ENCODE assay signal across 20 cellular contexts in the genomic region with DNA sequence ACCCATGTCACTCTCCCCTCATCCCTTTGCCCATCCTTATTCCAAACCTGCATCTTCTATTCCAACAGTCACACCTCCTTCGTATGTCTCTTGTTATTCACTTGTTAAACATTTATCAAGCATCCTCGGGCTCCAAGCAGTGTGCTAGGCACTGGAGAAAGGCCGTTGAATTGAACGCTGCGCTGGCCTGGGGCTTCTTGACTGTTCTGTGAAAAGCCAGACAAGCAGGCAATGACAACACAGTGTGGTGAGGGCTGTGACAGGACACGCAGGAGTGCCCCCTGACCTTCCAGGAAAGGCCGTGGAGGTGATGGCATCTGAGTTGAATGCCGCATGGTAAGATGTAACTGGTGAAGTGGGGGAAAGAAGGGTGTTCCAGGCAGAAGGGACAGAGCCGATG. TPM values are rescaled to one million over a fixed set of nuclear protein-coding genes. Genes with fewer than 3 reads are reported as not detected.
DNase-seq lines count a peak whose midpoint lies in the region; ATAC-seq, FAIRE-seq and TF ChIP-seq lines count a peak whose summit lies in the region.
"Had no signal": no experiment of that assay in that cellular context is flagged by ENCODE, and none has a peak within 500 bp of the region (broad histone marks: within the 10 kb centered on the region; RNA-seq: fewer than 3 reads in every experiment).

No MANE protein-coding gene starts in this region.

- H3K9me3 Mint-ChIP-seq in T-helper 2 cell treated with Interferon-gamma antibody and Interleukin-4, amounts not matched to agents 5 μg/mL and 100 μg/mL, for 36 hours, result no peaks in the 10 kb centered on the region
- H3K9me3 Mint-ChIP-seq in WTC11 (no peaks in the 10 kb centered on the region), nephron progenitor cell (no peaks in the 10 kb centered on the region)
- H3K9me3 Mint-ChIP-seq: CD14-positive monocyte had no signal

- ATAC-seq in WTC11, result no peak

- H3K27me3 Mint-ChIP-seq in T-helper 2 cell treated with Interferon-gamma antibody and Interleukin-4, amounts not matched to agents 5 μg/mL and 100 μg/mL, for 36 hours (ENCODE audit: low read depth), result no peaks in the 10 kb centered on the region
- H3K27me3 Mint-ChIP-seq in WTC11 (ENCODE audit: low read depth), result peaks cover 5% of the 10 kb centered on the region; the same call in 1 of the 2 replicates
- peaks cover 3% of the 10 kb centered on the region for H3K27me3 Mint-ChIP-seq in nephron progenitor cell (ENCODE audit: low read depth, poor library complexity)

- FAIRE-seq in D721Med (lab: Jason Lieb, UNC), result no peak

- CTCF ChIA-PET in WTC11 (lab: Charles Lee), result interaction anchor here (1.1 to 1.5 kb wide), 2 partner anchors 29 to 37 kb away, joined by 3 to 6 read pairs; no protein-coding TSS in a partner anchor

- TF ChIP-seq CTCF in D721Med (IDR thresholded peaks at IDR 0.05; ENCODE audit: insufficient read depth, missing control alignments), result no peak
- TF ChIP-seq CTCF in WTC11 (IDR thresholded peaks at IDR 0.05), result no peak
- no peak for TF ChIP-seq CTCF in nephron progenitor cell (IDR thresholded peaks at IDR 0.05)

- POLR2A ChIA-PET in WTC11 (lab: Charles Lee), result no interaction called here

- H3K4me3 Mint-ChIP-seq in T-helper 2 cell treated with Interferon-gamma antibody and Interleukin-4, amounts not matched to agents 5 μg/mL and 100 μg/mL, for 36 hours, result no peak overlapping the region
- H3K4me3 Mint-ChIP-seq in WTC11 (no peak overlapping the region), nephron progenitor cell (no peak overlapping the region)
- H3K4me3 Mint-ChIP-seq: CD14-positive monocyte had no signal

- peak overlapping the region; percentile 32 for H3K27ac Mint-ChIP-seq in T-helper 2 cell treated with Interferon-gamma antibody and Interleukin-4, amounts not matched to agents 5 μg/mL and 100 μg/mL, for 36 hours
- H3K27ac Mint-ChIP-seq in WTC11, result peak overlapping the region; percentile 2; the same call in 1 of the 2 replicates
- H3K27ac Mint-ChIP-seq in nephron progenitor cell, result peak overlapping the region; percentile 29

- no peak for DNase-seq in T-helper 2 cell treated with Interferon-gamma antibody and Interleukin-4, amounts not matched to agents 5 μg/mL and 100 μg/mL, for 36 hours (ENCODE audit: low spot score)
- DNase-seq in T-helper 2 cell (no peak), D721Med (ENCODE audit: insufficient read length, low spot score) (peak; percentile 11), WTC11 (ENCODE audit: low spot score) (no peak), nephron progenitor cell (no peak), NCI-H526 (lab: John Stamatoyannopoulos, UW) (no peak), NOMO-1 treated with dmso at 0.1 percent for 144 hours (lab: John Stamatoyannopoulos, UW; ENCODE audit: unreplicated experiment) (no peak), NCI-H2107 treated with DMSO at 0.1 percent for 48 hours (lab: John Stamatoyannopoulos, UW; ENCODE audit: unreplicated experiment) (no peak)
- DNase-seq: 8988T, DND-41, NCI-H1436, NCI-H1930, NCI-H2171 treated with DMSO at 0.1 percent for 48 hours, NCI-H446 treated with DMSO at 0.1 percent for 48 hours, SHP77 had no signal

- peaks cover 19% of the 10 kb centered on the region for H3K36me3 Mint-ChIP-seq in T-helper 2 cell treated with Interferon-gamma antibody and Interleukin-4, amounts not matched to agents 5 μg/mL and 100 μg/mL, for 36 hours (ENCODE audit: low read depth)
- H3K36me3 Mint-ChIP-seq in WTC11 (peaks cover 11% of the 10 kb centered on the region), nephron progenitor cell (ENCODE audit: low read depth) (peaks cover 12% of the 10 kb centered on the region)

- H3K4me1 Mint-ChIP-seq in T-helper 2 cell treated with Interferon-gamma antibody and Interleukin-4, amounts not matched to agents 5 μg/mL and 100 μg/mL, for 36 hours (ENCODE audit: low read depth), result peaks cover 12% of the 10 kb centered on the region
- H3K4me1 Mint-ChIP-seq in WTC11, result peaks cover 59% of the 10 kb centered on the region
- peaks cover 41% of the 10 kb centered on the region for H3K4me1 Mint-ChIP-seq in nephron progenitor cell

TF ChIP-seq in WTC11, 78 proteins besides CTCF, POLR2A, EP300 and RAD21:
- TF ChIP-seq, protein P1, sequence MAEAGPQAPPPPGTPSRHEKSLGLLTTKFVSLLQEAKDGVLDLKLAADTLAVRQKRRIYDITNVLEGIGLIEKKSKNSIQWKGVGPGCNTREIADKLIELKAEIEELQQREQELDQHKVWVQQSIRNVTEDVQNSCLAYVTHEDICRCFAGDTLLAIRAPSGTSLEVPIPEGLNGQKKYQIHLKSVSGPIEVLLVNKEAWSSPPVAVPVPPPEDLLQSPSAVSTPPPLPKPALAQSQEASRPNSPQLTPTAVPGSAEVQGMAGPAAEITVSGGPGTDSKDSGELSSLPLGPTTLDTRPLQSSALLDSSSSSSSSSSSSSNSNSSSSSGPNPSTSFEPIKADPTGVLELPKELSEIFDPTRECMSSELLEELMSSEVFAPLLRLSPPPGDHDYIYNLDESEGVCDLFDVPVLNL (CRISPR knock-in tag; IDR thresholded peaks at IDR 0.05; ENCODE audit: borderline replicate concordance, low read depth), result no peak
- no peak for TF ChIP-seq ESRRA (CRISPR knock-in tag; IDR thresholded peaks at IDR 0.05; ENCODE audit: borderline replicate concordance)
- no peak for TF ChIP-seq ZBTB21 (CRISPR knock-in tag; IDR thresholded peaks at IDR 0.05; ENCODE audit: borderline replicate concordance)
- no peak for TF ChIP-seq JAZF1 (CRISPR knock-in tag; IDR thresholded peaks at IDR 0.05)
- TF ChIP-seq GTF2I (CRISPR knock-in tag; conservative IDR thresholded peaks at IDR 0.05), result no peak
- TF ChIP-seq, protein P2, sequence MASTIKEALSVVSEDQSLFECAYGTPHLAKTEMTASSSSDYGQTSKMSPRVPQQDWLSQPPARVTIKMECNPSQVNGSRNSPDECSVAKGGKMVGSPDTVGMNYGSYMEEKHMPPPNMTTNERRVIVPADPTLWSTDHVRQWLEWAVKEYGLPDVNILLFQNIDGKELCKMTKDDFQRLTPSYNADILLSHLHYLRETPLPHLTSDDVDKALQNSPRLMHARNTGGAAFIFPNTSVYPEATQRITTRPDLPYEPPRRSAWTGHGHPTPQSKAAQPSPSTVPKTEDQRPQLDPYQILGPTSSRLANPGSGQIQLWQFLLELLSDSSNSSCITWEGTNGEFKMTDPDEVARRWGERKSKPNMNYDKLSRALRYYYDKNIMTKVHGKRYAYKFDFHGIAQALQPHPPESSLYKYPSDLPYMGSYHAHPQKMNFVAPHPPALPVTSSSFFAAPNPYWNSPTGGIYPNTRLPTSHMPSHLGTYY (CRISPR knock-in tag; IDR thresholded peaks at IDR 0.05), result no peak
- TF ChIP-seq, protein P3, sequence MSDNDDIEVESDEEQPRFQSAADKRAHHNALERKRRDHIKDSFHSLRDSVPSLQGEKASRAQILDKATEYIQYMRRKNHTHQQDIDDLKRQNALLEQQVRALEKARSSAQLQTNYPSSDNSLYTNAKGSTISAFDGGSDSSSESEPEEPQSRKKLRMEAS (CRISPR knock-in tag; IDR thresholded peaks at IDR 0.05), result no peak

RNA-seq across cellular contexts. Expression of a gene that starts 19.2 kb away (rescaled TPM):
- total RNA-seq in WTC11 (2021), result 21.3 to 26.0 TPM (median 22.1 TPM) in 3 replicates

RNA-seq across cellular contexts. Expression of a gene that starts 19.4 kb away (rescaled TPM):
- 0.13 to 0.30 TPM (median 0.25 TPM) in 3 replicates for total RNA-seq in WTC11 (2021)
- total RNA-seq: G401, HT1080, M059J, OCI-LY7 had no signal
